15 cellular contexts compared by ENCODE assay signal in the genomic region with DNA sequence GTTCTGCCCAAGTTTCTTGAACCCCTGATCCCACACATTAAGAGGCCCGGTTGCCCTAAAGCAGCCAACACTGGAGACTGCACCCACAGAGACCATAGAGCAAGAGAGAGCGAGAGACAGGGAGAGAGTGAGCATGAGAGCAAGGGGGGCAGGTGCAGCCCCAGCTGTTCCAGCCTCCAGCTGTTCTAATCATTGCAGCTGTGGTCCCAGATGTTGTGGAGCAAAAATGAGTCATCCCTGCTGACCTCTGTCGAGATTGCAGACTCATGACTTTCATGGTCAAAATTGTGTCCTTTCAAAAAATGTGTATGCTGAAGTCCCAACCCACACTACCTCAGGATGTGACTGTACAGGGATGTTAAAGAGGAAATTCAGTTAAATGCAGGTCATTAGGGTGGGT.
DNase-seq lines count a peak whose midpoint lies in the region; ATAC-seq and TF ChIP-seq lines count a peak whose summit lies in the region.
"Had no signal": no experiment of that assay in that cellular context is flagged by ENCODE, and none has a peak within 500 bp of the region (broad histone marks: within the 10 kb centered on the region; RNA-seq: fewer than 3 reads in every experiment).

No MANE protein-coding gene starts in this region.

- peak overlapping the region; percentile 71; the same call in 1 of the 2 replicates for H2BK120ac ChIP-seq in IMR-90 (ENCODE audit: low read depth, low read length)

- CTCF ChIA-PET in IMR-90 (lab: Yijun Ruan, JAX), result interaction anchor here (0.9 kb wide), 1 partner anchor 8 kb away, joined by 4 read pairs; no protein-coding TSS in a partner anchor

- POLR2A ChIA-PET in IMR-90 (lab: Charles Lee; ENCODE audit: unreplicated experiment), result interaction anchor here (0.6 kb wide), 1 partner anchor 289 kb away, joined by 3 read pairs; no protein-coding TSS in a partner anchor

- H4K8ac ChIP-seq in IMR-90 (ENCODE audit: low read depth in 2 of 2, low read length in 2 of 2), result peak overlapping the region; percentile 16 to 31; a peak in 2 of 4 replicates

- DNase-seq in A172 (ENCODE audit: low spot score), result peak; percentile 48
- DNase-seq in IMR-90, result peak; percentile 55
- DNase-seq in SJCRH30, result peak; percentile 27 to 63
- DNase-seq in fibroblast of mammary gland (ENCODE audit: low read depth), result peak; percentile 25
- no peak for DNase-seq in activated gamma-delta T cell (lab: John Stamatoyannopoulos, UW)
- DNase-seq in hepatocyte (ENCODE audit: low spot score), result no peak
- DNase-seq: AML-193, DMS53, NCI-H1105, NCI-H187, NCI-H446 treated with DMSO at 0.1 percent for 48 hours, NCI-H774 had no signal

- H2BK5ac ChIP-seq in IMR-90 (ENCODE audit: low read depth, low read length, poor library complexity, severe bottlenecking), result peak overlapping the region; percentile 17

- no peaks in the 10 kb centered on the region for H3K9me2 ChIP-seq in hepatocyte (replicated peaks; ENCODE audit: insufficient read depth)

- H3K18ac ChIP-seq in IMR-90 (ENCODE audit: low read depth, low read length), result peak overlapping the region; percentile 27; the same call in 1 of the 2 replicates

- H3K4me2 ChIP-seq in IMR-90 (ENCODE audit: low read depth, low read length) (no peak overlapping the region), hepatocyte (no peak overlapping the region)

- H3K56ac ChIP-seq in IMR-90 (ENCODE audit: extremely low read depth, insufficient read depth, low read length), result no peak overlapping the region

- ATAC-seq in IMR-90 (ENCODE audit: low read depth) (0 out of 2 replicates have a peak, but pooled peaks have one; percentile 8), HG03108 (IDR thresholded peaks at IDR 0.05; ENCODE audit: unreplicated experiment) (no peak), HG02678 (IDR thresholded peaks at IDR 0.05; ENCODE audit: unreplicated experiment) (no peak)

- H3K27me3 ChIP-seq in IMR-90 (ENCODE audit: control insufficient read depth, insufficient read depth, low read length) (peaks cover 3% of the 10 kb centered on the region; the same call in 1 of the 2 replicates), SJCRH30 (no peaks in the 10 kb centered on the region), hepatocyte (no peaks in the 10 kb centered on the region)

- no peak overlapping the region for H3K9ac ChIP-seq in IMR-90 (ENCODE audit: low read depth, low read length)

- no peak for TF ChIP-seq RAD21 in IMR-90 (IDR thresholded peaks at IDR 0.05; ENCODE audit: low read length)

- BruUV-seq in IMR-90 (replicated peaks; lab: Mats Ljungman, UMichigan), result no TSS peak

- TF ChIP-seq POLR2A in IMR-90 (IDR thresholded peaks at IDR 0.05; ENCODE audit: low read depth, low read length), result no peak

- WGBS in IMR-90 (ENCODE audit: extremely low coverage in 2 of 2, insufficient read length in 1 of 2), 2 experiments, result no CpG with 5 or more reads among the region's 3 CpGs
- WGBS in hepatocyte (ENCODE audit: low lambda C conversion rate, missing lambda C conversion rate), result 83% methylated on average over 3 of the region's 3 CpGs

- no peaks in the 10 kb centered on the region for H3K79me1 ChIP-seq in IMR-90 (ENCODE audit: low read depth in 1 of 2, low read length in 2 of 2)

- H3K14ac ChIP-seq in IMR-90 (replicated peaks; ENCODE audit: low read depth, low read length), result peak overlapping the region; percentile 33; the same call in 1 of the 2 replicates

- peak overlapping the region; percentile 75; the same call in 1 of the 2 replicates for H3K4ac ChIP-seq in IMR-90 (ENCODE audit: low read depth, low read length)

- dilution Hi-C loops in IMR-90 (cut with HindIII; ENCODE audit: low sequenced_read_pairs, unreplicated experiment), result no loop called here

- H4K5ac ChIP-seq in IMR-90 (ENCODE audit: low read depth, low read length), result no peak overlapping the region; the same call in 1 of the 2 replicates

- TF ChIP-seq CTCF in IMR-90 (conservative IDR thresholded peaks at IDR 0.05; ENCODE audit: low read depth, low read length) (no peak), fibroblast of mammary gland (conservative IDR thresholded peaks at IDR 0.05; ENCODE audit: control insufficient read depth, insufficient read depth, low read depth, low read length) (no peak), hepatocyte (IDR thresholded peaks at IDR 0.05; ENCODE audit: poor library complexity) (no peak)

- intact Hi-C loops in IMR-90 (cut with micrococcal nuclease), result loop anchor here (5.0 to 10.0 kb wide), 3 partner anchors 77 to 860 kb away; no protein-coding TSS in a partner anchor

- H3K4me1 ChIP-seq in IMR-90 (ENCODE audit: control insufficient read depth, insufficient read depth, low read length) (peaks cover 13% of the 10 kb centered on the region; the same call in 1 of the 2 replicates), SJCRH30 (peaks cover 10% of the 10 kb centered on the region), hepatocyte (ENCODE audit: insufficient read depth) (no peaks in the 10 kb centered on the region)
- H3K4me1 ChIP-seq: HAP-1 had no signal

- peaks cover 10% of the 10 kb centered on the region; the same call in 1 of the 2 replicates for H3K9me1 ChIP-seq in IMR-90 (ENCODE audit: insufficient read depth, low read length)

- in situ Hi-C loops in IMR-90 (cut with MboI; ENCODE audit: low sequenced_read_pairs), result loop anchor here (5.0 kb wide), 1 partner anchor 272 kb away; no protein-coding TSS in a partner anchor

- H3K36me3 ChIP-seq in IMR-90 (ENCODE audit: control insufficient read depth, insufficient read depth, low read length), result no peaks in the 10 kb centered on the region
- H3K36me3 ChIP-seq in SJCRH30, result no peaks in the 10 kb centered on the region
- H3K36me3 ChIP-seq in hepatocyte (replicated peaks; ENCODE audit: insufficient read depth, low read depth), result no peaks in the 10 kb centered on the region
- H3K36me3 ChIP-seq: HAP-1 had no signal

- peak overlapping the region; percentile 39; the same call in 1 of the 2 replicates for H4K91ac ChIP-seq in IMR-90 (ENCODE audit: insufficient read depth, low read depth, low read length)

- H4K20me1 ChIP-seq in IMR-90 (ENCODE audit: insufficient read depth, low read length), result no peaks in the 10 kb centered on the region
- no peaks in the 10 kb centered on the region for H4K20me1 ChIP-seq in hepatocyte (ENCODE audit: insufficient read depth, poor library complexity, severe bottlenecking)

- H3K4me3 ChIP-seq in IMR-90 (ENCODE audit: insufficient read depth, low read depth, low read length) (no peak overlapping the region), SJCRH30 (no peak overlapping the region), fibroblast of mammary gland (ENCODE audit: control insufficient read depth, low read depth, low read length) (no peak overlapping the region), hepatocyte (no peak overlapping the region)
- H3K4me3 ChIP-seq: HAP-1 had no signal

- H2AFZ ChIP-seq in IMR-90 (replicated peaks; ENCODE audit: low read length, poor library complexity) (no peak overlapping the region), hepatocyte (no peak overlapping the region)

- H3K27ac ChIP-seq in IMR-90 (ENCODE audit: insufficient read depth, low read length) (no peak overlapping the region), SJCRH30 (no peak overlapping the region; the same call in 1 of the 2 replicates), hepatocyte (no peak overlapping the region)

- H2AK5ac ChIP-seq in IMR-90 (ENCODE audit: low read depth, low read length), result peak overlapping the region; percentile 63; the same call in 1 of the 2 replicates

- H3K23ac ChIP-seq in IMR-90 (ENCODE audit: low read depth, low read length), result no peak overlapping the region

- peak overlapping the region; percentile 92 for H2BK15ac ChIP-seq in IMR-90 (ENCODE audit: low read depth, low read length)

- H3K9me3 ChIP-seq in IMR-90 (ENCODE audit: control insufficient read depth, insufficient read depth, low read length) (no peaks in the 10 kb centered on the region), SJCRH30 (replicated peaks) (no peaks in the 10 kb centered on the region), hepatocyte (ENCODE audit: low read depth) (no peaks in the 10 kb centered on the region)
- H3K9me3 ChIP-seq: HAP-1 had no signal

- H3K79me2 ChIP-seq in hepatocyte, result no peaks in the 10 kb centered on the region

- H2AK9ac ChIP-seq in IMR-90 (replicated peaks; ENCODE audit: low read depth, low read length, poor library complexity), result no peak overlapping the region

- peak overlapping the region; percentile 82; the same call in 1 of the 2 replicates for H2BK20ac ChIP-seq in IMR-90 (ENCODE audit: low read depth, low read length)

TF ChIP-seq in IMR-90, 13 proteins besides CTCF, POLR2A, EP300 and RAD21:
- TF ChIP-seq MXI1 (IDR thresholded peaks at IDR 0.05; ENCODE audit: borderline replicate concordance, low read depth, low read length), result no peak
- TF ChIP-seq BHLHE40 (IDR thresholded peaks at IDR 0.05; ENCODE audit: low read depth, low read length), result no peak
- 0 out of 2 replicates have a peak, but pooled peaks have one; percentile 9 for TF ChIP-seq MAFK (IDR thresholded peaks at IDR 0.05; ENCODE audit: low read depth, low read length)

Comparison
In these comparisons a context has a peak if more than half of its experiments do, and no peak if none do; other contexts are left out.
1. DNase-seq: peak in A172 (single experiment), IMR-90 (single experiment), SJCRH30 (2 of 2) and fibroblast of mammary gland (single experiment); none in activated gamma-delta T cell (single experiment) and hepatocyte (single experiment).